ENCODE assay signal across 35 cellular contexts in genomic region chr17:6290488-6291196, GRCh38.
"Had no signal": no experiment of that assay in that cellular context is flagged by ENCODE, and none has a peak within 500 bp of the region (broad histone marks: within the 10 kb centered on the region; RNA-seq: fewer than 3 reads in every experiment).

No MANE protein-coding gene starts in this region.

- H3K27me3 ChIP-seq: ascending aorta had no signal

- FAIRE-seq: colon, endometrium, endothelial cell of umbilical vein, frontal cortex had no signal

- H3K36me3 ChIP-seq: ascending aorta, breast epithelium, esophagus squamous epithelium, heart left ventricle had no signal

- H3K9me3 ChIP-seq: ascending aorta, breast epithelium, esophagus squamous epithelium, heart left ventricle had no signal

- H3K27ac Mint-ChIP-seq: activated B cell treated with CpG ODN at 0.5 μM for 24 hours; activated CD8-positive, alpha-beta memory T cell treated with anti-CD3 and anti-CD28 coated beads, Interleukin-2, amount 10 ng/mL, durations not matched to agents 7 days and 5 days; activated CD8-positive, alpha-beta T cell treated with anti-CD3 and anti-CD28 coated beads, Interleukin-2, amount 10 ng/mL, durations not matched to agents 7 days and 5 days; activated naive CD4-positive, alpha-beta T cell treated with anti-CD3 and anti-CD28 coated beads, Interleukin-2, amount 10 ng/mL, durations not matched to agents 7 days and 5 days; activated naive CD4-positive, alpha-beta T cell treated with anti-CD3 and anti-CD28 coated beads, Interleukin-2, amount 50 U/mL, for 72 hours; activated naive CD8-positive, alpha-beta T cell treated with anti-CD3 and anti-CD28 coated beads, Interleukin-2, amount 10 ng/mL, durations not matched to agents 7 days and 5 days; activated T-helper 1 cell treated with anti-CD3 and anti-CD28 coated beads, Interleukin-12 subunit alpha, Interleukin-12 subunit beta, Interleukin-2, Interleukin-4 antibody, amounts not matched to agents 30 ng/mL and 10 ng/mL and 1 ng/mL, durations not matched to agents 14 hours and 24 hours and 36 hours; brain; effector memory CD8-positive, alpha-beta T cell had no signal

- H3K36me3 Mint-ChIP-seq: activated CD8-positive, alpha-beta memory T cell treated with anti-CD3 and anti-CD28 coated beads, Interleukin-2, amount 10 ng/mL, durations not matched to agents 7 days and 5 days; activated naive CD4-positive, alpha-beta T cell treated with anti-CD3 and anti-CD28 coated beads, Interleukin-2, amount 10 ng/mL, durations not matched to agents 7 days and 5 days; activated naive CD4-positive, alpha-beta T cell treated with anti-CD3 and anti-CD28 coated beads, Interleukin-2, amount 50 U/mL, for 72 hours; activated naive CD8-positive, alpha-beta T cell treated with anti-CD3 and anti-CD28 coated beads, Interleukin-2, amount 10 ng/mL, durations not matched to agents 7 days and 5 days; brain had no signal

- H3K4me3 ChIP-seq: ascending aorta, breast epithelium, esophagus squamous epithelium, heart left ventricle had no signal

- DNase-seq: activated B cell treated with CpG ODN at 0.5 μM for 24 hours; activated CD4-positive, alpha-beta T cell treated with anti-CD3 and anti-CD28 coated beads for 48 hours; activated CD4-positive, alpha-beta T cell treated with anti-CD3 and anti-CD28 coated beads, Interleukin-2, amount 50 U/mL, for 1 hour; activated CD4-positive, alpha-beta T cell treated with anti-CD3 and anti-CD28 coated beads, Interleukin-2, amount 50 U/mL, for 48 hours; activated CD8-positive, alpha-beta memory T cell treated with anti-CD3 and anti-CD28 coated beads, Interleukin-2, amount 10 ng/mL, durations not matched to agents 7 days and 5 days; activated CD8-positive, alpha-beta memory T cell treated with anti-CD3 and anti-CD28 coated beads, Interleukin-2, amount 50 U/mL, for 4 hours; activated CD8-positive, alpha-beta T cell treated with anti-CD3 and anti-CD28 coated beads, Interleukin-2, amount 10 ng/mL, durations not matched to agents 7 days and 5 days; activated gamma-delta T cell; activated naive CD4-positive, alpha-beta T cell; activated naive CD4-positive, alpha-beta T cell treated with anti-CD3 and anti-CD28 coated beads, Interleukin-2, amount 10 ng/mL, durations not matched to agents 7 days and 5 days; activated naive CD8-positive, alpha-beta T cell treated with anti-CD3 and anti-CD28 coated beads, Interleukin-2, amount 10 ng/mL, durations not matched to agents 7 days and 5 days; activated T-cell treated with anti-CD3 and anti-CD28 coated beads, Interleukin-2, amount 50 U/mL, for 1 hour; activated T-cell treated with anti-CD3 and anti-CD28 coated beads, Interleukin-2, amount 50 U/mL, for 48 hours; cortex of kidney; dermis blood vessel endothelial cell; effector CD4-positive, alpha-beta T cell; effector memory CD8-positive, alpha-beta T cell; esophagus squamous epithelium; foreskin fibroblast; glutamatergic neuron; heart left ventricle; T-helper 1 cell; T-helper 2 cell had no signal

- H3K4me1 ChIP-seq: ascending aorta, breast epithelium, esophagus squamous epithelium, heart left ventricle had no signal

- H3K4me1 Mint-ChIP-seq: activated B cell treated with CpG ODN at 0.5 μM for 24 hours; activated CD8-positive, alpha-beta memory T cell treated with anti-CD3 and anti-CD28 coated beads, Interleukin-2, amount 10 ng/mL, durations not matched to agents 7 days and 5 days; activated naive CD4-positive, alpha-beta T cell treated with anti-CD3 and anti-CD28 coated beads, Interleukin-2, amount 10 ng/mL, durations not matched to agents 7 days and 5 days; activated naive CD8-positive, alpha-beta T cell treated with anti-CD3 and anti-CD28 coated beads, Interleukin-2, amount 10 ng/mL, durations not matched to agents 7 days and 5 days; brain had no signal

- H3K9me3 Mint-ChIP-seq: activated B cell treated with CpG ODN at 0.5 μM for 24 hours; activated naive CD4-positive, alpha-beta T cell treated with anti-CD3 and anti-CD28 coated beads, Interleukin-2, amount 10 ng/mL, durations not matched to agents 7 days and 5 days; activated naive CD4-positive, alpha-beta T cell treated with anti-CD3 and anti-CD28 coated beads, Interleukin-2, amount 50 U/mL, for 72 hours; activated naive CD8-positive, alpha-beta T cell treated with anti-CD3 and anti-CD28 coated beads, Interleukin-2, amount 10 ng/mL, durations not matched to agents 7 days and 5 days; activated T-helper 1 cell treated with anti-CD3 and anti-CD28 coated beads, Interleukin-12 subunit alpha, Interleukin-12 subunit beta, Interleukin-2, Interleukin-4 antibody, amounts not matched to agents 30 ng/mL and 10 ng/mL and 1 ng/mL, durations not matched to agents 14 hours and 24 hours and 36 hours; brain; effector memory CD8-positive, alpha-beta T cell had no signal

- H3K4me3 Mint-ChIP-seq: activated B cell treated with CpG ODN at 0.5 μM for 24 hours; activated CD8-positive, alpha-beta memory T cell treated with anti-CD3 and anti-CD28 coated beads, Interleukin-2, amount 10 ng/mL, durations not matched to agents 7 days and 5 days; activated CD8-positive, alpha-beta T cell treated with anti-CD3 and anti-CD28 coated beads, Interleukin-2, amount 10 ng/mL, durations not matched to agents 7 days and 5 days; activated naive CD4-positive, alpha-beta T cell treated with anti-CD3 and anti-CD28 coated beads, Interleukin-2, amount 10 ng/mL, durations not matched to agents 7 days and 5 days; activated naive CD8-positive, alpha-beta T cell treated with anti-CD3 and anti-CD28 coated beads, Interleukin-2, amount 10 ng/mL, durations not matched to agents 7 days and 5 days; activated T-helper 1 cell treated with anti-CD3 and anti-CD28 coated beads, Interleukin-12 subunit alpha, Interleukin-12 subunit beta, Interleukin-2, Interleukin-4 antibody, amounts not matched to agents 30 ng/mL and 10 ng/mL and 1 ng/mL, durations not matched to agents 14 hours and 24 hours and 36 hours; brain; effector memory CD8-positive, alpha-beta T cell had no signal

- H3K27ac ChIP-seq: ascending aorta, breast epithelium, epithelial cell of prostate, esophagus squamous epithelium, heart left ventricle, VCaP had no signal

- ATAC-seq: activated CD4-positive, CD25-positive, alpha-beta regulatory T cell treated with anti-CD3 and anti-CD28 coated beads, Interleukin-2, amount 50 U/mL, for 24 hours; activated CD8-positive, alpha-beta memory T cell treated with anti-CD3 and anti-CD28 coated beads, Interleukin-2, amount 10 ng/mL, durations not matched to agents 7 days and 5 days; activated CD8-positive, alpha-beta T cell treated with anti-CD3 and anti-CD28 coated beads, Interleukin-2, amount 10 ng/mL, durations not matched to agents 7 days and 5 days; activated naive CD4-positive, alpha-beta T cell treated with anti-CD3 and anti-CD28 coated beads, Interleukin-2, amount 50 U/mL, for 72 hours; effector memory CD8-positive, alpha-beta T cell; heart left ventricle had no signal
